In the genomic region with DNA sequence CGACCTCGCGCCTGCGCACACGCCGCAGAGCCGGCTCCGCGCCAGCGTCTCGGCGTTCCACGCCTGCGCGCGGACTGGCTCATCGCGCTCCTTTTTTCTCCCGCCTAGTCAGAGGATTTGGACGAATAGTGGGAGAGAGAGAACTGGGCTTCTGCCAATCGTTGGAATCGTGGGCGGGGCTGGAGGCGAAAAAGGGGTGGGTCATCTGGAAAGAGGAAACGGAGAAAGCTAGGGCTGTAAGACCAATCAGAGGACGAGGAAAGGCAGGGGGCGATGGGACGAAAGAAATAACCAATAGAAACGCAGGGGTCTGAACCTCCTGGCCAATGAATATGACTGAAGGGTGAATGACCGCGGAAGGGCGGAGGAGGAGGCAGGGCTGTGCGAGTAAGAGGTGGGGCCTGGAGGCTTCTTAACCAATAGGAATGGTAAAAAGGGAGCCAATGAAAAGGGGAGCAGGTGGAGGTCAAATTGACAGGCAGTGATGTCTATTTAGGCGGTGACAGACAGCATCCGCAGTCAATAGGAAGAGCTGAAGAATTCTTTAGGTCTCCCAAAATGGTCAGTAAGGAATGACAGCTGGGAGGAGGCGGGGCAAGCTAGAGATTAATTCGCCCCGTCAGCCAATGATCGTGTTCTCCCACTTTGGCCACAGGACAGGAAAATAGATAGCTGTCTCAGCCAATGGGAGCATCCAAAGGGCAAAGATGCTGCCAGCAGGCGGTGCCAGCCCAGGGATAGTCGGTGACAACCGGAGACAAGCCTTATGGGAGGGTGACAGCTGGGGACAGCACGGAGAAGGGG, we compare ENCODE assay signal across 1 cellular context.
TF ChIP-seq lines count a peak whose summit lies in the region.

A gene with protein sequence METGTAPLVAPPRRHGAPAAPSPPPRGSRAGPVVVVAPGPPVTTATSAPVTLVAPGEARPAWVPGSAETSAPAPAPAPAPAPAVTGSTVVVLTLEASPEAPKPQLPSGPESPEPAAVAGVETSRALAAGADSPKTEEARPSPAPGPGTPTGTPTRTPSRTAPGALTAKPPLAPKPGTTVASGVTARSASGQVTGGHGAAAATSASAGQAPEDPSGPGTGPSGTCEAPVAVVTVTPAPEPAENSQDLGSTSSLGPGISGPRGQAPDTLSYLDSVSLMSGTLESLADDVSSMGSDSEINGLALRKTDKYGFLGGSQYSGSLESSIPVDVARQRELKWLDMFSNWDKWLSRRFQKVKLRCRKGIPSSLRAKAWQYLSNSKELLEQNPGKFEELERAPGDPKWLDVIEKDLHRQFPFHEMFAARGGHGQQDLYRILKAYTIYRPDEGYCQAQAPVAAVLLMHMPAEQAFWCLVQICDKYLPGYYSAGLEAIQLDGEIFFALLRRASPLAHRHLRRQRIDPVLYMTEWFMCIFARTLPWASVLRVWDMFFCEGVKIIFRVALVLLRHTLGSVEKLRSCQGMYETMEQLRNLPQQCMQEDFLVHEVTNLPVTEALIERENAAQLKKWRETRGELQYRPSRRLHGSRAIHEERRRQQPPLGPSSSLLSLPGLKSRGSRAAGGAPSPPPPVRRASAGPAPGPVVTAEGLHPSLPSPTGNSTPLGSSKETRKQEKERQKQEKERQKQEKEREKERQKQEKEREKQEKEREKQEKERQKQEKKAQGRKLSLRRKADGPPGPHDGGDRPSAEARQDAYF (minus strand): TSS at position 51 of the 804 bp plus-strand sequence. CDS start 311 bp downstream, outside the sequence.

TF ChIP-seq in HepG2, 621 proteins besides CTCF, POLR2A, EP300 and RAD21 (continued from another document and continues in another):
- TF ChIP-seq, protein P1, sequence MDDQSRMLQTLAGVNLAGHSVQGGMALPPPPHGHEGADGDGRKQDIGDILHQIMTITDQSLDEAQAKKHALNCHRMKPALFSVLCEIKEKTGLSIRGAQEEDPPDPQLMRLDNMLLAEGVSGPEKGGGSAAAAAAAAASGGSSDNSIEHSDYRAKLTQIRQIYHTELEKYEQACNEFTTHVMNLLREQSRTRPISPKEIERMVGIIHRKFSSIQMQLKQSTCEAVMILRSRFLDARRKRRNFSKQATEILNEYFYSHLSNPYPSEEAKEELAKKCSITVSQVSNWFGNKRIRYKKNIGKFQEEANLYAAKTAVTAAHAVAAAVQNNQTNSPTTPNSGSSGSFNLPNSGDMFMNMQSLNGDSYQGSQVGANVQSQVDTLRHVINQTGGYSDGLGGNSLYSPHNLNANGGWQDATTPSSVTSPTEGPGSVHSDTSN (CRISPR knock-in tag; IDR thresholded peaks at IDR 0.05; ENCODE audit: borderline replicate concordance), result peak; percentile 92; the same call in 1 of the 2 replicates
- TF ChIP-seq NRL (CRISPR knock-in tag; IDR thresholded peaks at IDR 0.05; ENCODE audit: borderline replicate concordance), result no peak
- TF ChIP-seq, protein P2, sequence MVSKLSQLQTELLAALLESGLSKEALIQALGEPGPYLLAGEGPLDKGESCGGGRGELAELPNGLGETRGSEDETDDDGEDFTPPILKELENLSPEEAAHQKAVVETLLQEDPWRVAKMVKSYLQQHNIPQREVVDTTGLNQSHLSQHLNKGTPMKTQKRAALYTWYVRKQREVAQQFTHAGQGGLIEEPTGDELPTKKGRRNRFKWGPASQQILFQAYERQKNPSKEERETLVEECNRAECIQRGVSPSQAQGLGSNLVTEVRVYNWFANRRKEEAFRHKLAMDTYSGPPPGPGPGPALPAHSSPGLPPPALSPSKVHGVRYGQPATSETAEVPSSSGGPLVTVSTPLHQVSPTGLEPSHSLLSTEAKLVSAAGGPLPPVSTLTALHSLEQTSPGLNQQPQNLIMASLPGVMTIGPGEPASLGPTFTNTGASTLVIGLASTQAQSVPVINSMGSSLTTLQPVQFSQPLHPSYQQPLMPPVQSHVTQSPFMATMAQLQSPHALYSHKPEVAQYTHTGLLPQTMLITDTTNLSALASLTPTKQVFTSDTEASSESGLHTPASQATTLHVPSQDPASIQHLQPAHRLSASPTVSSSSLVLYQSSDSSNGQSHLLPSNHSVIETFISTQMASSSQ (IDR thresholded peaks at IDR 0.05; ENCODE audit: low read depth), result peak; percentile 31; the same call in 1 of the 2 replicates
- TF ChIP-seq, protein P2 (CRISPR knock-in tag; IDR thresholded peaks at IDR 0.05; ENCODE audit: borderline replicate concordance), result no peak
- TF ChIP-seq ZFP90 (CRISPR knock-in tag; IDR thresholded peaks at IDR 0.05; ENCODE audit: borderline replicate concordance), result no peak
- peak; percentile 6 for TF ChIP-seq CBX1 (IDR thresholded peaks at IDR 0.05; ENCODE audit: low read depth)
- peak; percentile 90 for TF ChIP-seq NFYC (CRISPR knock-in tag; IDR thresholded peaks at IDR 0.05)
- 0 out of 2 replicates have a peak, but pooled peaks have one; percentile 21 for TF ChIP-seq RELA (CRISPR knock-in tag; IDR thresholded peaks at IDR 0.05)
- TF ChIP-seq MAF1 (CRISPR knock-in tag; IDR thresholded peaks at IDR 0.05; ENCODE audit: borderline replicate concordance), result no peak
- TF ChIP-seq TAF15 (IDR thresholded peaks at IDR 0.05; ENCODE audit: low read depth, low read length, poor library complexity, severe bottlenecking), result no peak
- no peak for TF ChIP-seq PCBP1 (IDR thresholded peaks at IDR 0.05; ENCODE audit: borderline replicate concordance, low read depth, low read length)
- TF ChIP-seq SALL1 (CRISPR knock-in tag; IDR thresholded peaks at IDR 0.05), result peak; percentile 11; the same call in 1 of the 2 replicates
- peak; percentile 77; the same call in 1 of the 2 replicates for TF ChIP-seq RFXANK (CRISPR knock-in tag; IDR thresholded peaks at IDR 0.05)
- no peak for TF ChIP-seq TMF1 (CRISPR knock-in tag; IDR thresholded peaks at IDR 0.05; ENCODE audit: low read depth)
- TF ChIP-seq, protein P3, sequence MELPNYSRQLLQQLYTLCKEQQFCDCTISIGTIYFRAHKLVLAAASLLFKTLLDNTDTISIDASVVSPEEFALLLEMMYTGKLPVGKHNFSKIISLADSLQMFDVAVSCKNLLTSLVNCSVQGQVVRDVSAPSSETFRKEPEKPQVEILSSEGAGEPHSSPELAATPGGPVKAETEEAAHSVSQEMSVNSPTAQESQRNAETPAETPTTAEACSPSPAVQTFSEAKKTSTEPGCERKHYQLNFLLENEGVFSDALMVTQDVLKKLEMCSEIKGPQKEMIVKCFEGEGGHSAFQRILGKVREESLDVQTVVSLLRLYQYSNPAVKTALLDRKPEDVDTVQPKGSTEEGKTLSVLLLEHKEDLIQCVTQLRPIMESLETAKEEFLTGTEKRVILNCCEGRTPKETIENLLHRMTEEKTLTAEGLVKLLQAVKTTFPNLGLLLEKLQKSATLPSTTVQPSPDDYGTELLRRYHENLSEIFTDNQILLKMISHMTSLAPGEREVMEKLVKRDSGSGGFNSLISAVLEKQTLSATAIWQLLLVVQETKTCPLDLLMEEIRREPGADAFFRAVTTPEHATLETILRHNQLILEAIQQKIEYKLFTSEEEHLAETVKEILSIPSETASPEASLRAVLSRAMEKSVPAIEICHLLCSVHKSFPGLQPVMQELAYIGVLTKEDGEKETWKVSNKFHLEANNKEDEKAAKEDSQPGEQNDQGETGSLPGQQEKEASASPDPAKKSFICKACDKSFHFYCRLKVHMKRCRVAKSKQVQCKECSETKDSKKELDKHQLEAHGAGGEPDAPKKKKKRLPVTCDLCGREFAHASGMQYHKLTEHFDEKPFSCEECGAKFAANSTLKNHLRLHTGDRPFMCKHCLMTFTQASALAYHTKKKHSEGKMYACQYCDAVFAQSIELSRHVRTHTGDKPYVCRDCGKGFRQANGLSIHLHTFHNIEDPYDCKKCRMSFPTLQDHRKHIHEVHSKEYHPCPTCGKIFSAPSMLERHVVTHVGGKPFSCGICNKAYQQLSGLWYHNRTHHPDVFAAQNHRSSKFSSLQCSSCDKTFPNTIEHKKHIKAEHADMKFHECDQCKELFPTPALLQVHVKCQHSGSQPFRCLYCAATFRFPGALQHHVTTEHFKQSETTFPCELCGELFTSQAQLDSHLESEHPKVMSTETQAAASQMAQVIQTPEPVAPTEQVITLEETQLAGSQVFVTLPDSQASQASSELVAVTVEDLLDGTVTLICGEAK (IDR thresholded peaks at IDR 0.05), result no peak
- TF ChIP-seq, protein P3 (CRISPR knock-in tag; IDR thresholded peaks at IDR 0.05), result no peak
- TF ChIP-seq, protein P4, sequence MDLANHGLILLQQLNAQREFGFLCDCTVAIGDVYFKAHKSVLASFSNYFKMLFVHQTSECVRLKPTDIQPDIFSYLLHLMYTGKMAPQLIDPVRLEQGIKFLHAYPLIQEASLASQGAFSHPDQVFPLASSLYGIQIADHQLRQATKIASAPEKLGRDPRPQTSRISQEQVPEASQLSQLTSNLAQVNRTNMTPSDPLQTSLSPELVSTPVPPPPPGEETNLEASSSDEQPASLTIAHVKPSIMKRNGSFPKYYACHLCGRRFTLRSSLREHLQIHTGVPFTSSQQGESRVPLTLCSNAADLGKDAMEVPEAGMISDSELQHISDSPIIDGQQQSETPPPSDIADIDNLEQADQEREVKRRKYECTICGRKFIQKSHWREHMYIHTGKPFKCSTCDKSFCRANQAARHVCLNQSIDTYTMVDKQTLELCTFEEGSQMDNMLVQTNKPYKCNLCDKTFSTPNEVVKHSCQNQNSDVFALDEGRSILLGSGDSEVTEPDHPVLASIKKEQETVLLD (CRISPR knock-in tag; IDR thresholded peaks at IDR 0.05; ENCODE audit: low read depth), result no peak; the same call in 1 of the 2 replicates
- no peak for TF ChIP-seq ZC3H13 (CRISPR knock-in tag; IDR thresholded peaks at IDR 0.05)
- TF ChIP-seq ZMYM2 (CRISPR knock-in tag; IDR thresholded peaks at IDR 0.05), result no peak
- TF ChIP-seq, protein P5, sequence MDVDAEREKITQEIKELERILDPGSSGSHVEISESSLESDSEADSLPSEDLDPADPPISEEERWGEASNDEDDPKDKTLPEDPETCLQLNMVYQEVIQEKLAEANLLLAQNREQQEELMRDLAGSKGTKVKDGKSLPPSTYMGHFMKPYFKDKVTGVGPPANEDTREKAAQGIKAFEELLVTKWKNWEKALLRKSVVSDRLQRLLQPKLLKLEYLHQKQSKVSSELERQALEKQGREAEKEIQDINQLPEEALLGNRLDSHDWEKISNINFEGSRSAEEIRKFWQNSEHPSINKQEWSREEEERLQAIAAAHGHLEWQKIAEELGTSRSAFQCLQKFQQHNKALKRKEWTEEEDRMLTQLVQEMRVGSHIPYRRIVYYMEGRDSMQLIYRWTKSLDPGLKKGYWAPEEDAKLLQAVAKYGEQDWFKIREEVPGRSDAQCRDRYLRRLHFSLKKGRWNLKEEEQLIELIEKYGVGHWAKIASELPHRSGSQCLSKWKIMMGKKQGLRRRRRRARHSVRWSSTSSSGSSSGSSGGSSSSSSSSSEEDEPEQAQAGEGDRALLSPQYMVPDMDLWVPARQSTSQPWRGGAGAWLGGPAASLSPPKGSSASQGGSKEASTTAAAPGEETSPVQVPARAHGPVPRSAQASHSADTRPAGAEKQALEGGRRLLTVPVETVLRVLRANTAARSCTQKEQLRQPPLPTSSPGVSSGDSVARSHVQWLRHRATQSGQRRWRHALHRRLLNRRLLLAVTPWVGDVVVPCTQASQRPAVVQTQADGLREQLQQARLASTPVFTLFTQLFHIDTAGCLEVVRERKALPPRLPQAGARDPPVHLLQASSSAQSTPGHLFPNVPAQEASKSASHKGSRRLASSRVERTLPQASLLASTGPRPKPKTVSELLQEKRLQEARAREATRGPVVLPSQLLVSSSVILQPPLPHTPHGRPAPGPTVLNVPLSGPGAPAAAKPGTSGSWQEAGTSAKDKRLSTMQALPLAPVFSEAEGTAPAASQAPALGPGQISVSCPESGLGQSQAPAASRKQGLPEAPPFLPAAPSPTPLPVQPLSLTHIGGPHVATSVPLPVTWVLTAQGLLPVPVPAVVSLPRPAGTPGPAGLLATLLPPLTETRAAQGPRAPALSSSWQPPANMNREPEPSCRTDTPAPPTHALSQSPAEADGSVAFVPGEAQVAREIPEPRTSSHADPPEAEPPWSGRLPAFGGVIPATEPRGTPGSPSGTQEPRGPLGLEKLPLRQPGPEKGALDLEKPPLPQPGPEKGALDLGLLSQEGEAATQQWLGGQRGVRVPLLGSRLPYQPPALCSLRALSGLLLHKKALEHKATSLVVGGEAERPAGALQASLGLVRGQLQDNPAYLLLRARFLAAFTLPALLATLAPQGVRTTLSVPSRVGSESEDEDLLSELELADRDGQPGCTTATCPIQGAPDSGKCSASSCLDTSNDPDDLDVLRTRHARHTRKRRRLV (CRISPR knock-in tag; IDR thresholded peaks at IDR 0.05), result no peak
- no peak for TF ChIP-seq ZNF660 (CRISPR knock-in tag; IDR thresholded peaks at IDR 0.05; ENCODE audit: borderline replicate concordance, low read depth)
- TF ChIP-seq PAF1 (CRISPR knock-in tag; IDR thresholded peaks at IDR 0.05), result no peak
- no peak for TF ChIP-seq CCDC6 (CRISPR knock-in tag; IDR thresholded peaks at IDR 0.05)
- peak; percentile 3 for TF ChIP-seq SKI (IDR thresholded peaks at IDR 0.05; ENCODE audit: partially characterized antibody)
- peak; percentile 51; the same call in 1 of the 2 replicates for TF ChIP-seq SOX5 (CRISPR knock-in tag; IDR thresholded peaks at IDR 0.05; ENCODE audit: borderline replicate concordance)
- TF ChIP-seq XRCC5 (optimal IDR thresholded peaks at IDR 0.05; ENCODE audit: low read length), result peak; percentile 60
